2 cellular contexts compared by ENCODE assay signal in the genomic region with DNA sequence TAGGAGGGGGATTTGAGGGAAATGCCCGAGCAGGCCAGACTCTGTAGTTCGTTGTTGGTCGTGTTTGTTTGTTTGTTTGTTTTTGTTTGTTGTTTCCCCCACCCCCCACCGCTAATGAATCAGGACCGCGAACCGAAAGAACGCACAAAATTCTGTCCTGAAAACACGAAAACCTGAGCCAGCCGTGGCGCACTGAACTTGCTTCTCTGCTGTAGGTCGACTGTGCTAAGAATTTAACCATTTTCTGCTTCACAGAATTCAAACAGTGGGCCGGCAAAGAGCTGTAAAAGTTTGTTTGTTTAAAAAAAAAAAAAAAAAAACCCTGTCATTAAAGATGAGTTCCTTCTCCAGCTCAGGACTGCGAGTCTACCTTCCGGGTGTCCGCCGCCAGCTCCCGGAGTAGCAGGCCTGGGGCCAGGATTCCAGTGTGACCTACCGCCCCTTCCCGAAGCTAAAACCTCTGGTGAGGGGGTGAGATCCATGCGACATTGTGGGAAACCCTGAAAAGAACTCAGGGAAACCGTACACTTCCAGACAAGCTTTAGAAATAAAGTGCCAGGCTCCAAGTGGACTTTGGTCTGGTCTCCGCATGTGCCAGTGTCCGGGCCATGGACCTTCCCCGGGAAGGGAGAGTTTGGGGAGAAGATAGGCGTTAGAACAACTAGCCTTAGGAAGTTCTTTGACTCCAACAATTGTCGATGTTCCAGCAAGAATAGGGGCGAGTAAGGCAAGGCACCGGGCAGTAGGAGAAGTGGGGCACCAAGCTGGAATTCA.
TF ChIP-seq lines count a peak whose summit lies in the region.

No MANE protein-coding gene starts in this region.

TF ChIP-seq in liver, 16 proteins besides CTCF, POLR2A, EP300 and RAD21:
- TF ChIP-seq RXRA (IDR thresholded peaks at IDR 0.05) (peak in 1 of 2 donors; percentile 71), HNF4G (IDR thresholded peaks at IDR 0.05) (peak; percentile 63), JUND (IDR thresholded peaks at IDR 0.05) (peak in 1 of 2 donors; percentile 60), SP1 (IDR thresholded peaks at IDR 0.05) (no peak), TAF1 (conservative IDR thresholded peaks at IDR 0.05) (no peak), GABPA (IDR thresholded peaks at IDR 0.05 in 1 of 2, conservative IDR thresholded peaks at IDR 0.05 in 1 of 2) (peak in 1 of 2 donors; percentile 26), HNF4A (conservative IDR thresholded peaks at IDR 0.05) (peak; percentile 83 to 93), EGR1 (IDR thresholded peaks at IDR 0.05; ENCODE audit: low read depth in 2 of 2) (peak in 1 of 2 donors; percentile 24), FOXA1 (IDR thresholded peaks at IDR 0.05) (peak; percentile 16), FOXA2 (IDR thresholded peaks at IDR 0.05) (no peak), NR2F2 (IDR thresholded peaks at IDR 0.05) (no peak), YY1 (IDR thresholded peaks at IDR 0.05) (peak; percentile 43)
- TF ChIP-seq, protein P1, sequence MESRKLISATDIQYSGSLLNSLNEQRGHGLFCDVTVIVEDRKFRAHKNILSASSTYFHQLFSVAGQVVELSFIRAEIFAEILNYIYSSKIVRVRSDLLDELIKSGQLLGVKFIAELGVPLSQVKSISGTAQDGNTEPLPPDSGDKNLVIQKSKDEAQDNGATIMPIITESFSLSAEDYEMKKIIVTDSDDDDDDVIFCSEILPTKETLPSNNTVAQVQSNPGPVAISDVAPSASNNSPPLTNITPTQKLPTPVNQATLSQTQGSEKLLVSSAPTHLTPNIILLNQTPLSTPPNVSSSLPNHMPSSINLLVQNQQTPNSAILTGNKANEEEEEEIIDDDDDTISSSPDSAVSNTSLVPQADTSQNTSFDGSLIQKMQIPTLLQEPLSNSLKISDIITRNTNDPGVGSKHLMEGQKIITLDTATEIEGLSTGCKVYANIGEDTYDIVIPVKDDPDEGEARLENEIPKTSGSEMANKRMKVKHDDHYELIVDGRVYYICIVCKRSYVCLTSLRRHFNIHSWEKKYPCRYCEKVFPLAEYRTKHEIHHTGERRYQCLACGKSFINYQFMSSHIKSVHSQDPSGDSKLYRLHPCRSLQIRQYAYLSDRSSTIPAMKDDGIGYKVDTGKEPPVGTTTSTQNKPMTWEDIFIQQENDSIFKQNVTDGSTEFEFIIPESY (IDR thresholded peaks at IDR 0.05) = no peak
- TF ChIP-seq, protein P2, sequence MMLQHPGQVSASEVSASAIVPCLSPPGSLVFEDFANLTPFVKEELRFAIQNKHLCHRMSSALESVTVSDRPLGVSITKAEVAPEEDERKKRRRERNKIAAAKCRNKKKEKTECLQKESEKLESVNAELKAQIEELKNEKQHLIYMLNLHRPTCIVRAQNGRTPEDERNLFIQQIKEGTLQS (IDR thresholded peaks at IDR 0.05) = no peak
- TF ChIP-seq, protein P3, sequence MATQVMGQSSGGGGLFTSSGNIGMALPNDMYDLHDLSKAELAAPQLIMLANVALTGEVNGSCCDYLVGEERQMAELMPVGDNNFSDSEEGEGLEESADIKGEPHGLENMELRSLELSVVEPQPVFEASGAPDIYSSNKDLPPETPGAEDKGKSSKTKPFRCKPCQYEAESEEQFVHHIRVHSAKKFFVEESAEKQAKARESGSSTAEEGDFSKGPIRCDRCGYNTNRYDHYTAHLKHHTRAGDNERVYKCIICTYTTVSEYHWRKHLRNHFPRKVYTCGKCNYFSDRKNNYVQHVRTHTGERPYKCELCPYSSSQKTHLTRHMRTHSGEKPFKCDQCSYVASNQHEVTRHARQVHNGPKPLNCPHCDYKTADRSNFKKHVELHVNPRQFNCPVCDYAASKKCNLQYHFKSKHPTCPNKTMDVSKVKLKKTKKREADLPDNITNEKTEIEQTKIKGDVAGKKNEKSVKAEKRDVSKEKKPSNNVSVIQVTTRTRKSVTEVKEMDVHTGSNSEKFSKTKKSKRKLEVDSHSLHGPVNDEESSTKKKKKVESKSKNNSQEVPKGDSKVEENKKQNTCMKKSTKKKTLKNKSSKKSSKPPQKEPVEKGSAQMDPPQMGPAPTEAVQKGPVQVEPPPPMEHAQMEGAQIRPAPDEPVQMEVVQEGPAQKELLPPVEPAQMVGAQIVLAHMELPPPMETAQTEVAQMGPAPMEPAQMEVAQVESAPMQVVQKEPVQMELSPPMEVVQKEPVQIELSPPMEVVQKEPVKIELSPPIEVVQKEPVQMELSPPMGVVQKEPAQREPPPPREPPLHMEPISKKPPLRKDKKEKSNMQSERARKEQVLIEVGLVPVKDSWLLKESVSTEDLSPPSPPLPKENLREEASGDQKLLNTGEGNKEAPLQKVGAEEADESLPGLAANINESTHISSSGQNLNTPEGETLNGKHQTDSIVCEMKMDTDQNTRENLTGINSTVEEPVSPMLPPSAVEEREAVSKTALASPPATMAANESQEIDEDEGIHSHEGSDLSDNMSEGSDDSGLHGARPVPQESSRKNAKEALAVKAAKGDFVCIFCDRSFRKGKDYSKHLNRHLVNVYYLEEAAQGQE (IDR thresholded peaks at IDR 0.05) = peak; percentile 54
- TF ChIP-seq, protein P4, sequence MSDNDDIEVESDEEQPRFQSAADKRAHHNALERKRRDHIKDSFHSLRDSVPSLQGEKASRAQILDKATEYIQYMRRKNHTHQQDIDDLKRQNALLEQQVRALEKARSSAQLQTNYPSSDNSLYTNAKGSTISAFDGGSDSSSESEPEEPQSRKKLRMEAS (IDR thresholded peaks at IDR 0.05) = peak; percentile 82

TF ChIP-seq in HepG2, 621 proteins besides CTCF, POLR2A, EP300 and RAD21:
- TF ChIP-seq ZNF441 (CRISPR knock-in tag; IDR thresholded peaks at IDR 0.05; ENCODE audit: borderline replicate concordance) = no peak
- TF ChIP-seq ZNF234 (CRISPR knock-in tag; conservative IDR thresholded peaks at IDR 0.05) = no peak
- no peak for TF ChIP-seq ZSCAN21 (CRISPR knock-in tag; IDR thresholded peaks at IDR 0.05; ENCODE audit: borderline replicate concordance)
- TF ChIP-seq ZNF225 (CRISPR knock-in tag; IDR thresholded peaks at IDR 0.05) = no peak
- TF ChIP-seq NR2F1 (CRISPR knock-in tag; IDR thresholded peaks at IDR 0.05) = no peak
- no peak for TF ChIP-seq ZC3H4 (CRISPR knock-in tag; IDR thresholded peaks at IDR 0.05; ENCODE audit: borderline replicate concordance)
- TF ChIP-seq, protein P5, sequence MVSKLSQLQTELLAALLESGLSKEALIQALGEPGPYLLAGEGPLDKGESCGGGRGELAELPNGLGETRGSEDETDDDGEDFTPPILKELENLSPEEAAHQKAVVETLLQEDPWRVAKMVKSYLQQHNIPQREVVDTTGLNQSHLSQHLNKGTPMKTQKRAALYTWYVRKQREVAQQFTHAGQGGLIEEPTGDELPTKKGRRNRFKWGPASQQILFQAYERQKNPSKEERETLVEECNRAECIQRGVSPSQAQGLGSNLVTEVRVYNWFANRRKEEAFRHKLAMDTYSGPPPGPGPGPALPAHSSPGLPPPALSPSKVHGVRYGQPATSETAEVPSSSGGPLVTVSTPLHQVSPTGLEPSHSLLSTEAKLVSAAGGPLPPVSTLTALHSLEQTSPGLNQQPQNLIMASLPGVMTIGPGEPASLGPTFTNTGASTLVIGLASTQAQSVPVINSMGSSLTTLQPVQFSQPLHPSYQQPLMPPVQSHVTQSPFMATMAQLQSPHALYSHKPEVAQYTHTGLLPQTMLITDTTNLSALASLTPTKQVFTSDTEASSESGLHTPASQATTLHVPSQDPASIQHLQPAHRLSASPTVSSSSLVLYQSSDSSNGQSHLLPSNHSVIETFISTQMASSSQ (IDR thresholded peaks at IDR 0.05; ENCODE audit: low read depth) = no peak
- TF ChIP-seq, protein P5 (CRISPR knock-in tag; IDR thresholded peaks at IDR 0.05; ENCODE audit: borderline replicate concordance) = no peak
- TF ChIP-seq, protein P6, sequence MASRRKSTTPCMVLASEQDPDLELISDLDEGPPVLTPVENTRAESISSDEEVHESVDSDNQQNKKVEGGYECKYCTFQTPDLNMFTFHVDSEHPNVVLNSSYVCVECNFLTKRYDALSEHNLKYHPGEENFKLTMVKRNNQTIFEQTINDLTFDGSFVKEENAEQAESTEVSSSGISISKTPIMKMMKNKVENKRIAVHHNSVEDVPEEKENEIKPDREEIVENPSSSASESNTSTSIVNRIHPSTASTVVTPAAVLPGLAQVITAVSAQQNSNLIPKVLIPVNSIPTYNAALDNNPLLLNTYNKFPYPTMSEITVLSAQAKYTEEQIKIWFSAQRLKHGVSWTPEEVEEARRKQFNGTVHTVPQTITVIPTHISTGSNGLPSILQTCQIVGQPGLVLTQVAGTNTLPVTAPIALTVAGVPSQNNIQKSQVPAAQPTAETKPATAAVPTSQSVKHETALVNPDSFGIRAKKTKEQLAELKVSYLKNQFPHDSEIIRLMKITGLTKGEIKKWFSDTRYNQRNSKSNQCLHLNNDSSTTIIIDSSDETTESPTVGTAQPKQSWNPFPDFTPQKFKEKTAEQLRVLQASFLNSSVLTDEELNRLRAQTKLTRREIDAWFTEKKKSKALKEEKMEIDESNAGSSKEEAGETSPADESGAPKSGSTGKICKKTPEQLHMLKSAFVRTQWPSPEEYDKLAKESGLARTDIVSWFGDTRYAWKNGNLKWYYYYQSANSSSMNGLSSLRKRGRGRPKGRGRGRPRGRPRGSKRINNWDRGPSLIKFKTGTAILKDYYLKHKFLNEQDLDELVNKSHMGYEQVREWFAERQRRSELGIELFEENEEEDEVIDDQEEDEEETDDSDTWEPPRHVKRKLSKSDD (CRISPR knock-in tag; IDR thresholded peaks at IDR 0.05; ENCODE audit: low read depth) = no peak
- no peak for TF ChIP-seq FOXK2 (IDR thresholded peaks at IDR 0.05)
- TF ChIP-seq, protein P7, sequence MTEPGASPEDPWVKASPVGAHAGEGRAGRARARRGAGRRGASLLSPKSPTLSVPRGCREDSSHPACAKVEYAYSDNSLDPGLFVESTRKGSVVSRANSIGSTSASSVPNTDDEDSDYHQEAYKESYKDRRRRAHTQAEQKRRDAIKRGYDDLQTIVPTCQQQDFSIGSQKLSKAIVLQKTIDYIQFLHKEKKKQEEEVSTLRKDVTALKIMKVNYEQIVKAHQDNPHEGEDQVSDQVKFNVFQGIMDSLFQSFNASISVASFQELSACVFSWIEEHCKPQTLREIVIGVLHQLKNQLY (CRISPR knock-in tag; IDR thresholded peaks at IDR 0.05) = no peak
- TF ChIP-seq GTF2F1 (IDR thresholded peaks at IDR 0.05; ENCODE audit: low read length) = no peak
- TF ChIP-seq ZNF30 (CRISPR knock-in tag; IDR thresholded peaks at IDR 0.05) = no peak
- TF ChIP-seq, protein P1 (CRISPR knock-in tag; IDR thresholded peaks at IDR 0.05) = no peak
- TF ChIP-seq, protein P8, sequence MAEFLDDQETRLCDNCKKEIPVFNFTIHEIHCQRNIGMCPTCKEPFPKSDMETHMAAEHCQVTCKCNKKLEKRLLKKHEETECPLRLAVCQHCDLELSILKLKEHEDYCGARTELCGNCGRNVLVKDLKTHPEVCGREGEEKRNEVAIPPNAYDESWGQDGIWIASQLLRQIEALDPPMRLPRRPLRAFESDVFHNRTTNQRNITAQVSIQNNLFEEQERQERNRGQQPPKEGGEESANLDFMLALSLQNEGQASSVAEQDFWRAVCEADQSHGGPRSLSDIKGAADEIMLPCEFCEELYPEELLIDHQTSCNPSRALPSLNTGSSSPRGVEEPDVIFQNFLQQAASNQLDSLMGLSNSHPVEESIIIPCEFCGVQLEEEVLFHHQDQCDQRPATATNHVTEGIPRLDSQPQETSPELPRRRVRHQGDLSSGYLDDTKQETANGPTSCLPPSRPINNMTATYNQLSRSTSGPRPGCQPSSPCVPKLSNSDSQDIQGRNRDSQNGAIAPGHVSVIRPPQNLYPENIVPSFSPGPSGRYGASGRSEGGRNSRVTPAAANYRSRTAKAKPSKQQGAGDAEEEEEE (CRISPR knock-in tag; IDR thresholded peaks at IDR 0.05; ENCODE audit: borderline replicate concordance) = no peak
- no peak for TF ChIP-seq POLR2AphosphoS2 (IDR thresholded peaks at IDR 0.05; ENCODE audit: low read depth, low read length)
- TF ChIP-seq RCOR2 (CRISPR knock-in tag; IDR thresholded peaks at IDR 0.05) = no peak
- no peak for TF ChIP-seq MTF2 (CRISPR knock-in tag; IDR thresholded peaks at IDR 0.05; ENCODE audit: borderline replicate concordance)
